In genomic region chr22:25965331-25965730, GRCh38 we compare ENCODE assay signal across 26 cellular contexts.
"Had no signal": no experiment of that assay in that cellular context is flagged by ENCODE, and none has a peak within 500 bp of the region (broad histone marks: within the 10 kb centered on the region; RNA-seq: fewer than 3 reads in every experiment).

No MANE protein-coding gene starts in this region.

- H3K27me3 ChIP-seq: pancreas, right lobe of liver, thyroid gland, tibial nerve, upper lobe of left lung, vagina had no signal

- H3K4me3 ChIP-seq: pancreas, prostate gland, right lobe of liver, sigmoid colon, stomach, thoracic aorta, thyroid gland, tibial nerve, upper lobe of left lung, vagina had no signal

- H3K9me3 ChIP-seq: neutrophil, pancreas, prostate gland, right lobe of liver, sigmoid colon, thoracic aorta, thyroid gland, upper lobe of left lung, vagina had no signal

- H3K9me3 Mint-ChIP-seq: natural killer cell treated with Interleukin-12 subunit alpha and Interleukin-12 subunit beta and Interleukin-15 and Interleukin-18, amount 100 ng/mL, for 72 hours; neural crest cell had no signal

- H3K36me3 Mint-ChIP-seq: natural killer cell treated with Interleukin-12 subunit alpha and Interleukin-12 subunit beta and Interleukin-15 and Interleukin-18, amount 100 ng/mL, for 72 hours; stimulated activated effector memory CD8-positive, alpha-beta T cell treated with anti-CD3 and anti-CD28 coated beads, Interleukin-12 subunit alpha, Interleukin-12 subunit beta, amount 100 ng/mL, for 72 hours had no signal

- ATAC-seq: natural killer cell treated with Interleukin-12 subunit alpha and Interleukin-12 subunit beta and Interleukin-15 and Interleukin-18, amount 100 ng/mL, for 72 hours; pancreas; right cardiac atrium; right lobe of liver; stimulated activated effector memory CD8-positive, alpha-beta T cell treated with anti-CD3 and anti-CD28 coated beads, Interleukin-12 subunit alpha, Interleukin-12 subunit beta, amount 100 ng/mL, for 72 hours; stimulated activated naive B cell treated with anti-CD40 and anti-IgM and Interleukin-4, amounts not matched to agents 10 μg/mL and 1 μg/mL and 100 μg/mL, for 72 hours had no signal

- H3K4me1 Mint-ChIP-seq: stimulated activated effector memory CD8-positive, alpha-beta T cell treated with anti-CD3 and anti-CD28 coated beads, Interleukin-12 subunit alpha, Interleukin-12 subunit beta, amount 100 ng/mL, for 72 hours had no signal

- H3K27ac ChIP-seq: neutrophil, pancreas, prostate gland, right lobe of liver, sigmoid colon, stomach, thoracic aorta, thyroid gland, tibial nerve, upper lobe of left lung, vagina had no signal

- H3K4me3 Mint-ChIP-seq: natural killer cell treated with Interleukin-12 subunit alpha and Interleukin-12 subunit beta and Interleukin-15 and Interleukin-18, amount 100 ng/mL, for 72 hours; neural crest cell; stimulated activated effector memory CD8-positive, alpha-beta T cell treated with anti-CD3 and anti-CD28 coated beads, Interleukin-12 subunit alpha, Interleukin-12 subunit beta, amount 100 ng/mL, for 72 hours; stimulated activated naive B cell treated with anti-CD40 and anti-IgM and Interleukin-4, amounts not matched to agents 10 μg/mL and 1 μg/mL and 100 μg/mL, for 72 hours; stimulated activated naive CD8-positive, alpha-beta T cell treated with anti-CD3 and anti-CD28 coated beads, Interleukin-15, Interleukin-2, amounts not matched to agents 100 ng/mL and 50 ng/mL, for 24 hours had no signal

- H3K4me1 ChIP-seq: pancreas, prostate gland, right lobe of liver, sigmoid colon, stomach, thyroid gland, tibial nerve, upper lobe of left lung, vagina had no signal

- DNase-seq: nephron progenitor cell; nucleus accumbens; pancreas; right cardiac atrium; right lobe of liver; sigmoid colon; small intestine; stimulated activated CD4-positive, alpha-beta T cell treated with anti-CD3 and anti-CD28 coated beads, Interleukin-15, amount 100 ng/mL, for 24 hours; stimulated activated CD4-positive, alpha-beta T cell treated with anti-CD3 and anti-CD28 coated beads, Interleukin-2, amount 100 ng/mL, for 24 hours; stimulated activated CD4-positive, alpha-beta T cell treated with anti-CD3 and anti-CD28 coated beads, Interleukin-2, amount 100 ng/mL, for 48 hours; stimulated activated CD4-positive, alpha-beta T cell treated with anti-CD3 and anti-CD28 coated beads, Interleukin-4, amount 100 ng/mL, for 24 hours; stimulated activated naive B cell treated with anti-CD40 and anti-IgM and Interleukin-4, amounts not matched to agents 10 μg/mL and 1 μg/mL and 100 μg/mL, for 72 hours; stimulated activated naive CD4-positive, alpha-beta T cell treated with Interleukin-2 at 50 U/mL for 16 hours; stomach; thyroid gland; trophoblast cell; upper lobe of left lung had no signal

- H3K36me3 ChIP-seq: neutrophil, pancreas, prostate gland, right lobe of liver, sigmoid colon, stomach, thyroid gland, tibial nerve, upper lobe of left lung, vagina had no signal

- H3K27ac Mint-ChIP-seq: natural killer cell treated with Interleukin-12 subunit alpha and Interleukin-12 subunit beta and Interleukin-15 and Interleukin-18, amount 100 ng/mL, for 72 hours; nephron progenitor cell; stimulated activated effector memory CD8-positive, alpha-beta T cell treated with anti-CD3 and anti-CD28 coated beads, Interleukin-12 subunit alpha, Interleukin-12 subunit beta, amount 100 ng/mL, for 72 hours; stimulated activated naive B cell treated with anti-CD40 and anti-IgM and Interleukin-4, amounts not matched to agents 10 μg/mL and 1 μg/mL and 100 μg/mL, for 72 hours; stimulated activated naive CD8-positive, alpha-beta T cell treated with anti-CD3 and anti-CD28 coated beads, Interleukin-15, Interleukin-2, amounts not matched to agents 100 ng/mL and 50 ng/mL, for 24 hours had no signal
